Comparison of ENCODE assay signal across 8 cellular contexts in genomic region chr4:128600996-128601857, GRCh38.
A peak's percentile ranks its signal among the peaks of the same experiment; 100 is the strongest.
DNase-seq lines count a peak whose midpoint lies in the region; ATAC-seq, FAIRE-seq and TF ChIP-seq lines count a peak whose summit lies in the region.

No MANE protein-coding gene starts in this region.

- H4K20me1 ChIP-seq in H1 (replicated peaks in 1 of 2; ENCODE audit: control insufficient read depth in 1 of 2, insufficient read depth in 2 of 2, low read length in 2 of 2) = no peaks in the 10 kb centered on the region

- peak overlapping the region; percentile 67; the same call in 1 of the 2 replicates for H2BK5ac ChIP-seq in H1 (ENCODE audit: low read depth, low read length)

- intact Hi-C loops in mucosa of descending colon (cut with DNase I, micrococcal nuclease) = no loop called here

- no peak for TF ChIP-seq EP300 in H1 (IDR thresholded peaks at IDR 0.05; ENCODE audit: borderline replicate concordance in 1 of 2, low read depth in 2 of 2, low read length in 2 of 2)

- ATAC-seq in mucosa of descending colon (peak; percentile 82), GM21367 (IDR thresholded peaks at IDR 0.05; ENCODE audit: unreplicated experiment) (no peak), GM21381 (IDR thresholded peaks at IDR 0.05; ENCODE audit: unreplicated experiment) (no peak), HG02588 (IDR thresholded peaks at IDR 0.05; ENCODE audit: unreplicated experiment) (no peak)

- H3K79me1 ChIP-seq in H1 (ENCODE audit: low read depth, low read length) = no peaks in the 10 kb centered on the region

- FAIRE-seq in H1 (lab: Jason Lieb, UNC) = no peak

- POLR2A ChIA-PET in H1 (lab: Charles Lee; ENCODE audit: partially characterized antibody) = interaction anchor here (1.0 to 1.5 kb wide), 4 partner anchors 10 to 211 kb away, joined by 3 to 4 read pairs (median 3); partner anchors contain the start of gene JADE1

- no peaks in the 10 kb centered on the region for H3K27me3 ChIP-seq in H1 (replicated peaks in 1 of 4; ENCODE audit: control insufficient read depth in 3 of 4, extremely low read depth in 1 of 4, insufficient read depth in 3 of 4, low read length in 3 of 4)

- H3K4me3 ChIP-seq in H1 (ENCODE audit: extremely low read depth in 1 of 4, insufficient read depth in 2 of 4, low read depth in 3 of 4, low read length in 4 of 4) (no peak overlapping the region), mucosa of descending colon (no peak overlapping the region)

- DNase-seq in ELR (ENCODE audit: low read depth) = peak; percentile 97
- peak; percentile 90 for DNase-seq in NCI-H345 (lab: John Stamatoyannopoulos, UW)
- peak; percentile 40 to 44 for DNase-seq in H1 (ENCODE audit: low read depth in 1 of 2, low spot score in 2 of 2)
- DNase-seq in mucosa of descending colon = peak; percentile 50 to 57 (median 54)
- DNase-seq in NCI-H82 (lab: John Stamatoyannopoulos, UW) = no peak

- CTCF ChIA-PET in H1 (lab: Charles Lee; ENCODE audit: partially characterized antibody) = interaction anchor here (0.6 to 2.0 kb wide), 9 partner anchors 15 to 207 kb away, joined by 3 to 11 read pairs (median 6); partner anchors contain the start of gene JADE1

- H3K4ac ChIP-seq in H1 (replicated peaks; ENCODE audit: insufficient read length, low read depth, low read length) = no peak overlapping the region

- no peaks in the 10 kb centered on the region for H3K9me3 ChIP-seq in H1 (ENCODE audit: insufficient read depth in 2 of 2, low read depth in 1 of 2, low read length in 1 of 2)
- no peaks in the 10 kb centered on the region for H3K9me3 ChIP-seq in mucosa of descending colon

- H3K56ac ChIP-seq in H1 (replicated peaks; ENCODE audit: insufficient read length, low read depth, low read length) = no peak overlapping the region

- H3K4me1 ChIP-seq in H1 (replicated peaks in 1 of 4; ENCODE audit: control insufficient read depth in 3 of 4, insufficient read depth in 4 of 4, low read length in 3 of 4) = peaks cover 0 to 5% (median under 1%) of the 10 kb centered on the region in 4 experiments; a peak in 3 of 7 replicates
- peaks cover 7% of the 10 kb centered on the region for H3K4me1 ChIP-seq in mucosa of descending colon (ENCODE audit: low read depth)

- no peaks in the 10 kb centered on the region for H3K23me2 ChIP-seq in H1 (ENCODE audit: low read depth, low read length)

- H4K8ac ChIP-seq in H1 (ENCODE audit: extremely low read depth, insufficient read depth, low read length) = no peak overlapping the region

- peak overlapping the region; percentile 18; the same call in 1 of the 2 replicates for H2BK20ac ChIP-seq in H1 (ENCODE audit: low read length)

- no peaks in the 10 kb centered on the region for H3K79me2 ChIP-seq in H1 (ENCODE audit: control insufficient read depth in 1 of 2, insufficient read depth in 2 of 2, low read length in 2 of 2)

- no peak overlapping the region for H3K4me2 ChIP-seq in H1 (ENCODE audit: insufficient read depth in 1 of 2, low read depth in 2 of 2, low read length in 2 of 2)

- no peak overlapping the region for H3K9ac ChIP-seq in H1 (replicated peaks in 1 of 4; ENCODE audit: extremely low read depth in 1 of 4, low read depth in 3 of 4, low read length in 3 of 4)

- no peak for TF ChIP-seq POLR2A in H1 (IDR thresholded peaks at IDR 0.05; ENCODE audit: control extremely low read depth in 1 of 2, low read depth in 2 of 2, low read length in 2 of 2)

- no peak overlapping the region; the same call in 1 of the 2 replicates for H2BK15ac ChIP-seq in H1 (ENCODE audit: low read length)

- H4K91ac ChIP-seq in H1 (replicated peaks; ENCODE audit: insufficient read length, low read length) = peak overlapping the region; percentile 49

- H2BK120ac ChIP-seq in H1 (replicated peaks; ENCODE audit: low read depth, low read length) = peak overlapping the region; percentile 19

- H2BK12ac ChIP-seq in H1 (ENCODE audit: low read depth, low read length) = peak overlapping the region; percentile 86

- TF ChIP-seq RAD21 in H1 (IDR thresholded peaks at IDR 0.05 in 1 of 2, conservative IDR thresholded peaks at IDR 0.05 in 1 of 2; ENCODE audit: low read depth in 2 of 2, low read length in 2 of 2) = no peak

- TF ChIP-seq CTCF in H1 (IDR thresholded peaks at IDR 0.05; ENCODE audit: control extremely low read depth in 1 of 3, insufficient read depth in 1 of 3, low read depth in 1 of 3, low read length in 3 of 3) (no peak), mucosa of descending colon (IDR thresholded peaks at IDR 0.05) (no peak)

- 83% methylated on average over 11 of the region's 14 CpGs; no CpG with 5 or more reads in 1 of the 2 experiments for WGBS in H1 (ENCODE audit: extremely low coverage in 1 of 2, insufficient coverage in 1 of 2, insufficient read length in 1 of 2, insufficient replicate concordance in 2 of 2, low coverage in 1 of 2, low lambda C conversion rate in 2 of 2, missing lambda C conversion rate in 1 of 2), 2 experiments

- H3K23ac ChIP-seq in H1 (ENCODE audit: insufficient read length) = no peak overlapping the region

- H2AFZ ChIP-seq in H1 (ENCODE audit: low read length) = peak overlapping the region; percentile 90

- no peak overlapping the region for H4K5ac ChIP-seq in H1 (ENCODE audit: insufficient read length, low read depth, low read length)

- H3K27ac ChIP-seq in H1 (ENCODE audit: low read depth, low read length) = no peak overlapping the region

- no peak overlapping the region for H2AK5ac ChIP-seq in H1 (ENCODE audit: low read depth, low read length)

- H3K18ac ChIP-seq in H1 (ENCODE audit: extremely low read depth, low read length) = peak overlapping the region; percentile 62; the same call in 1 of the 2 replicates

- H3K36me3 ChIP-seq in H1 (ENCODE audit: control insufficient read depth in 2 of 4, insufficient read depth in 4 of 4, low read length in 3 of 4) (no peaks in the 10 kb centered on the region), mucosa of descending colon (ENCODE audit: low read depth) (no peaks in the 10 kb centered on the region)

- no peak overlapping the region for H3K14ac ChIP-seq in H1 (ENCODE audit: insufficient read length)

TF ChIP-seq in H1, 55 proteins besides CTCF, POLR2A, EP300 and RAD21:
- TF ChIP-seq JUND (IDR thresholded peaks at IDR 0.05; ENCODE audit: low read length) (0 out of 2 replicates have a peak, but pooled peaks have one; percentile 17), CEBPB (IDR thresholded peaks at IDR 0.05; ENCODE audit: low read depth, low read length) (no peak)
